In genomic region chr17:66715076-66715675, GRCh38 we compare ENCODE assay signal across 11 cellular contexts.
A peak's percentile ranks its signal among the peaks of the same experiment; 100 is the strongest.
DNase-seq lines count a peak whose midpoint lies in the region; ATAC-seq, FAIRE-seq and TF ChIP-seq lines count a peak whose summit lies in the region.
"Had no signal": no experiment of that assay in that cellular context is flagged by ENCODE, and none has a peak within 500 bp of the region (broad histone marks: within the 10 kb centered on the region; RNA-seq: fewer than 3 reads in every experiment).

No MANE protein-coding gene starts in this region.

- H2AFZ ChIP-seq in GM12878 (ENCODE audit: control insufficient read depth, low read depth, low read length): no peak overlapping the region

- intact Hi-C loops in GM12878 (cut with micrococcal nuclease; ENCODE audit: unreplicated experiment): loop anchor here (2.0 to 10.0 kb wide), 5 partner anchors 368 to 860 kb away; partner anchors contain the start of gene PITPNC1

- FAIRE-seq in GM12878 (lab: Jason Lieb, UNC): no peak

- peak; percentile 7 for DNase-seq in Caki2 (ENCODE audit: low read depth)
- DNase-seq in GM12878 (ENCODE audit: low read depth, low spot score): no peak
- no peak for DNase-seq in nephron progenitor cell
- DNase-seq: lower lobe of right lung; stimulated activated CD4-positive, alpha-beta T cell treated with anti-CD3 and anti-CD28 coated beads, Interleukin-2, amount 100 ng/mL, for 24 hours had no signal

- no peak for TF ChIP-seq RAD21 in GM12878 (IDR thresholded peaks at IDR 0.05; ENCODE audit: insufficient read depth, low read depth, low read length)

- CTCF ChIA-PET in GM12878 (lab: Yijun Ruan, JAX): interaction anchor here (0.6 to 5.8 kb wide), 35 partner anchors 10 to 933 kb away, joined by 3 to 56 read pairs (median 4); no protein-coding TSS in a partner anchor

- no peaks in the 10 kb centered on the region for H3K27me3 Mint-ChIP-seq in nephron progenitor cell (ENCODE audit: low read depth, poor library complexity)

- TF ChIP-seq CTCF in GM12878 (IDR thresholded peaks at IDR 0.05 in 2 of 3, conservative IDR thresholded peaks at IDR 0.05 in 1 of 3; ENCODE audit: control insufficient read depth in 2 of 3, extremely low read depth in 1 of 3, insufficient read depth in 1 of 3, low read depth in 3 of 3, low read length in 3 of 3) (no peak), nephron progenitor cell (IDR thresholded peaks at IDR 0.05) (no peak)

- H3K27ac Mint-ChIP-seq in nephron progenitor cell: peak overlapping the region; percentile 17

- in situ Hi-C loops in Caki2 (cut with HindIII; ENCODE audit: low pct_unique_long_range_greater_than_20kb, low sequenced_read_pairs): no loop called here
- in situ Hi-C loops in GM12878 (cut with MboI): loop anchor here (5.0 to 25.0 kb wide), 4 partner anchors 192 to 922 kb away; no protein-coding TSS in a partner anchor

- H3K27ac ChIP-seq in HUES6 (ENCODE audit: low read depth, low read length) (peak overlapping the region; percentile 20; the same call in 1 of the 2 replicates), GM12878 (ENCODE audit: control insufficient read depth, insufficient read depth) (no peak overlapping the region)
- H3K27ac ChIP-seq: lower lobe of right lung had no signal

- H3K9me3 Mint-ChIP-seq in nephron progenitor cell: no peaks in the 10 kb centered on the region

- H3K4me2 ChIP-seq in GM12878 (ENCODE audit: control insufficient read depth, insufficient read depth): no peak overlapping the region

- SMC1A ChIA-PET in GM12878 (lab: Charles Lee; ENCODE audit: uncharacterized antibody, unreplicated experiment): interaction anchor here (0.6 to 4.5 kb wide), 30 partner anchors 11 to 1002 kb away, joined by 3 to 53 read pairs (median 4); no protein-coding TSS in a partner anchor

- H3K36me3 Mint-ChIP-seq in nephron progenitor cell (ENCODE audit: low read depth): no peaks in the 10 kb centered on the region

- H3K4me1 Mint-ChIP-seq in nephron progenitor cell: peaks cover 69% of the 10 kb centered on the region

- TF ChIP-seq EP300 in GM12878 (IDR thresholded peaks at IDR 0.05; ENCODE audit: borderline replicate concordance in 1 of 2, control insufficient read depth in 1 of 2, low read depth in 2 of 2, low read length in 2 of 2): no peak

- H3K27me3 ChIP-seq in HUES6 (ENCODE audit: control insufficient read depth, insufficient read depth, low read length): no peaks in the 10 kb centered on the region
- H3K27me3 ChIP-seq in GM12878 (replicated peaks in 1 of 2; ENCODE audit: control insufficient read depth in 2 of 2, insufficient read depth in 2 of 2, low read length in 1 of 2): no peaks in the 10 kb centered on the region
- H3K27me3 ChIP-seq: gastrocnemius medialis had no signal

- H3K9me3 ChIP-seq in HUES6 (ENCODE audit: control insufficient read depth, insufficient read depth, low read depth, low read length) (no peaks in the 10 kb centered on the region), GM12878 (replicated peaks; ENCODE audit: control insufficient read depth, insufficient read depth, low read length) (no peaks in the 10 kb centered on the region)
- H3K9me3 ChIP-seq: gastrocnemius medialis, lower lobe of right lung had no signal

- RAD21 ChIA-PET in GM12878 (lab: Charles Lee; ENCODE audit: unreplicated experiment): interaction anchor here (0.7 to 3.8 kb wide), 15 partner anchors 10 to 459 kb away, joined by 3 to 69 read pairs (median 3); no protein-coding TSS in a partner anchor

- no peaks in the 10 kb centered on the region for H4K20me1 ChIP-seq in GM12878 (ENCODE audit: control insufficient read depth, insufficient read depth)

- H3K4me1 ChIP-seq in HUES6 (ENCODE audit: control insufficient read depth, insufficient read depth, low read length) (peaks cover 49% of the 10 kb centered on the region), GM12878 (ENCODE audit: control insufficient read depth, insufficient read depth, low read length) (peaks cover 26% of the 10 kb centered on the region)

- POLR2A ChIA-PET in GM12878 (lab: Charles Lee): interaction anchor here (0.8 to 3.2 kb wide), 3 partner anchors 10 to 35 kb away, joined by 4 to 23 read pairs (median 5); no protein-coding TSS in a partner anchor

- H3K36me3 ChIP-seq in HUES6 (ENCODE audit: control insufficient read depth, insufficient read depth, low read length): no peaks in the 10 kb centered on the region
- no peaks in the 10 kb centered on the region for H3K36me3 ChIP-seq in GM12878 (ENCODE audit: control insufficient read depth in 2 of 2, insufficient read depth in 2 of 2, low read length in 1 of 2)
- H3K36me3 ChIP-seq: gastrocnemius medialis, lower lobe of right lung had no signal

- TF ChIP-seq POLR2A in GM12878 (IDR thresholded peaks at IDR 0.05; ENCODE audit: low read depth, low read length): no peak

- H3K4me3 Mint-ChIP-seq in nephron progenitor cell: no peak overlapping the region

- no peak overlapping the region for H3K9ac ChIP-seq in HUES6 (ENCODE audit: low read length)
- no peak overlapping the region for H3K9ac ChIP-seq in GM12878 (ENCODE audit: control insufficient read depth, insufficient read depth, low read length)

- no peak overlapping the region for H3K4me3 ChIP-seq in HUES6 (ENCODE audit: low read depth, low read length)
- no peak overlapping the region for H3K4me3 ChIP-seq in GM12878
- H3K4me3 ChIP-seq: gastrocnemius medialis, lower lobe of right lung had no signal

- ATAC-seq in GM12878 (no peak), HG03520 (IDR thresholded peaks at IDR 0.05; ENCODE audit: unreplicated experiment) (no peak), HG03108 (IDR thresholded peaks at IDR 0.05; ENCODE audit: unreplicated experiment) (no peak), HG02798 (IDR thresholded peaks at IDR 0.05; ENCODE audit: poor library complexity, unreplicated experiment) (no peak), GM18858 (IDR thresholded peaks at IDR 0.05; ENCODE audit: unreplicated experiment) (no peak)

- WGBS in GM12878 (ENCODE audit: insufficient coverage, insufficient replicate concordance, low lambda C conversion rate, missing lambda C conversion rate): 36% methylated on average over 11 of the region's 11 CpGs

- BruUV-seq in GM12878 (replicated peaks; lab: Mats Ljungman, UMichigan): no TSS peak

- no peaks in the 10 kb centered on the region for H3K79me2 ChIP-seq in GM12878 (ENCODE audit: control insufficient read depth, insufficient read depth, low read length)

TF ChIP-seq in GM12878, 131 proteins besides CTCF, POLR2A, EP300 and RAD21:
- TF ChIP-seq ZNF384 (IDR thresholded peaks at IDR 0.05; ENCODE audit: borderline replicate concordance, low read depth, low read length) (0 out of 2 replicates have a peak, but pooled peaks have one; percentile 4), FOS (IDR thresholded peaks at IDR 0.05; ENCODE audit: borderline replicate concordance, extremely low read depth, insufficient read length) (no peak), NRF1 (conservative IDR thresholded peaks at IDR 0.05; ENCODE audit: low read depth, low read length) (no peak)
TF ChIP-seq in GM12878: peak in this region for 1.
